Comparison of ENCODE assay signal across 1 cellular context in the genomic region with DNA sequence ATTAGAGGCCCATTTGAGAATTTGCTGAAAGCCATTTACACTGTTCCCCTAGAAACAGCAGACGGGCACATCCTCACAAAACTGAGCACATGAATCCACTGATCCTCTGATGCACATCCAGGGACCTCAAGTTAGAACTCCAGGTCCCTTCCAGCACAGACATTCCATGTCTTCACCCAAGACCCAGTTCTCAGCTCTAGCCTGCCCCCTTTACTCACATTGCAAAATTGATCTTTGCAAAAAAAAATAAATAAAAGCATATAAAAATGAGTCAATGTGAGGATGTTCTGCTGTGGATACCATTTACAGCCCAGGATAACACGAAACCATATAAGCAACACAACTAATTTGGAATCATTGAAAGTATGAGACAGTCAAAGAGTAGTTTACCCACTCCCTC.
TF ChIP-seq lines count a peak whose summit lies in the region.

No MANE protein-coding gene starts in this region.

TF ChIP-seq in K562, 482 proteins besides CTCF, POLR2A, EP300 and RAD21 (continued from another document):
- TF ChIP-seq RERE (CRISPR knock-in tag; IDR thresholded peaks at IDR 0.05; ENCODE audit: borderline replicate concordance), result no peak
- TF ChIP-seq, protein P1, sequence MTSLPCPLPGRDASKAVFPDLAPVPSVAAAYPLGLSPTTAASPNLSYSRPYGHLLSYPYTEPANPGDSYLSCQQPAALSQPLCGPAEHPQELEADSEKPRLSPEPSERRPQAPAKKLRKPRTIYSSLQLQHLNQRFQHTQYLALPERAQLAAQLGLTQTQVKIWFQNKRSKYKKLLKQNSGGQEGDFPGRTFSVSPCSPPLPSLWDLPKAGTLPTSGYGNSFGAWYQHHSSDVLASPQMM (CRISPR knock-in tag; IDR thresholded peaks at IDR 0.05), result no peak
- TF ChIP-seq EGR1 (conservative IDR thresholded peaks at IDR 0.05), result no peak
- TF ChIP-seq, protein P2, sequence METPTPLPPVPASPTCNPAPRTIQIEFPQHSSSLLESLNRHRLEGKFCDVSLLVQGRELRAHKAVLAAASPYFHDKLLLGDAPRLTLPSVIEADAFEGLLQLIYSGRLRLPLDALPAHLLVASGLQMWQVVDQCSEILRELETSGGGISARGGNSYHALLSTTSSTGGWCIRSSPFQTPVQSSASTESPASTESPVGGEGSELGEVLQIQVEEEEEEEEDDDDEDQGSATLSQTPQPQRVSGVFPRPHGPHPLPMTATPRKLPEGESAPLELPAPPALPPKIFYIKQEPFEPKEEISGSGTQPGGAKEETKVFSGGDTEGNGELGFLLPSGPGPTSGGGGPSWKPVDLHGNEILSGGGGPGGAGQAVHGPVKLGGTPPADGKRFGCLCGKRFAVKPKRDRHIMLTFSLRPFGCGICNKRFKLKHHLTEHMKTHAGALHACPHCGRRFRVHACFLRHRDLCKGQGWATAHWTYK (CRISPR knock-in tag; IDR thresholded peaks at IDR 0.05), result no peak
